In genomic region chrX:106898462-106898861, GRCh38 we compare ENCODE assay signal across 8 cellular contexts. TPM values are rescaled to one million over a fixed set of nuclear protein-coding genes. Genes with fewer than 3 reads are reported as not detected.
DNase-seq lines count a peak whose midpoint lies in the region; ATAC-seq, FAIRE-seq and TF ChIP-seq lines count a peak whose summit lies in the region.

No MANE protein-coding gene starts in this region.

- peak; percentile 33 for DNase-seq in SIG-M5 treated with dmso at 0.1 percent for 504 hours (lab: John Stamatoyannopoulos, UW; ENCODE audit: unreplicated experiment)
- DNase-seq in SIG-M5 (lab: John Stamatoyannopoulos, UW): no peak
- DNase-seq in HL-60 (ENCODE audit: low read depth in 1 of 2, low spot score in 1 of 2): peak; percentile 3 to 31
- peak; percentile 37 for DNase-seq in RPMI8226
- peak; percentile 69 for DNase-seq in fibroblast of villous mesenchyme (ENCODE audit: low read depth)
- peak; percentile 82 for DNase-seq in small intestine
- no peak for DNase-seq in DMS153 treated with DMSO at 0.1 percent for 48 hours (lab: John Stamatoyannopoulos, UW; ENCODE audit: unreplicated experiment)

- ATAC-seq in GM19467 (IDR thresholded peaks at IDR 0.05; ENCODE audit: unreplicated experiment): peak; percentile 51

- no peak overlapping the region for H3K27ac ChIP-seq in HL-60 (replicated peaks)
- no peak overlapping the region for H3K27ac ChIP-seq in small intestine (ENCODE audit: low read depth in 1 of 2, low read length in 1 of 2)

- TF ChIP-seq CTCF in HL-60 (IDR thresholded peaks at IDR 0.05; ENCODE audit: insufficient read depth, low read length) (no peak), fibroblast of villous mesenchyme (IDR thresholded peaks at IDR 0.05; ENCODE audit: insufficient read depth, low read depth, low read length) (peak; percentile 31)

- no peaks in the 10 kb centered on the region for H3K9me3 ChIP-seq in small intestine (ENCODE audit: control insufficient read depth, low read depth)

- no peaks in the 10 kb centered on the region for H3K36me3 ChIP-seq in small intestine (ENCODE audit: control insufficient read depth in 2 of 2, insufficient read depth in 2 of 2, low read length in 2 of 2)

- no peak for FAIRE-seq in small intestine (lab: Jason Lieb, UNC)

- WGBS in small intestine, 3 donors: 5 to 49% (median 27%) methylated on average over 1 of the region's 1 CpG

- no peaks in the 10 kb centered on the region for H3K4me1 ChIP-seq in small intestine (ENCODE audit: control insufficient read depth in 2 of 2, insufficient read depth in 1 of 2, low read depth in 1 of 2, low read length in 1 of 2)

- no peak overlapping the region for H3K4me3 ChIP-seq in HL-60 (replicated peaks; ENCODE audit: insufficient read depth, low read length)
- H3K4me3 ChIP-seq in fibroblast of villous mesenchyme (ENCODE audit: low read depth, low read length): no peak overlapping the region
- H3K4me3 ChIP-seq in small intestine (ENCODE audit: low read depth in 1 of 2, low read length in 2 of 2): no peak overlapping the region

- H3K27me3 ChIP-seq in HL-60 (ENCODE audit: insufficient read depth, poor library complexity, severe bottlenecking) (no peaks in the 10 kb centered on the region), small intestine (ENCODE audit: control insufficient read depth in 2 of 2, insufficient read depth in 2 of 2, low read length in 2 of 2) (no peaks in the 10 kb centered on the region)

RNA-seq across cellular contexts. Expression of gene RIPPLY1, which starts 4.7 kb away (rescaled TPM):
- total RNA-seq in fibroblast of villous mesenchyme: not detected in 2 replicates
- polyA plus RNA-seq in small intestine: under 1 TPM in 1 of 3 donors, not detected in 2; 0.07 TPM

RNA-seq across cellular contexts. Expression of gene CLDN2, which starts 21.7 kb away (rescaled TPM):
- total RNA-seq in fibroblast of villous mesenchyme: not detected in 2 replicates
- polyA plus RNA-seq in small intestine: 10 to 100 TPM in 1 of 3 donors, 1 to 10 TPM in 2; 1.3 to 36.1 (median 7.8) TPM

Comparison
In these comparisons a context has a peak if more than half of its experiments do, and no peak if none do; other contexts are left out.
1. DNase-seq: peak in SIG-M5 treated with dmso at 0.1 percent for 504 hours (single experiment), HL-60 (2 of 2), RPMI8226 (single experiment), fibroblast of villous mesenchyme (single experiment) and small intestine (single experiment); none in SIG-M5 (single experiment) and DMS153 treated with DMSO at 0.1 percent for 48 hours (single experiment).